23 cellular contexts compared by ENCODE assay signal in genomic region chr22:47060718-47061117, GRCh38.
"Had no signal": no experiment of that assay in that cellular context is flagged by ENCODE, and none has a peak within 500 bp of the region (broad histone marks: within the 10 kb centered on the region; RNA-seq: fewer than 3 reads in every experiment).

No MANE protein-coding gene starts in this region.

- H3K36me3 ChIP-seq: neural progenitor cell, transverse colon had no signal

- H3K27ac ChIP-seq: heart left ventricle, neural progenitor cell, parathyroid adenoma, psoas muscle, stomach, thoracic aorta, transverse colon had no signal

- H3K27ac Mint-ChIP-seq: natural killer cell treated with Interleukin-12 subunit alpha and Interleukin-12 subunit beta and Interleukin-15 and Interleukin-18, amount 100 ng/mL, for 72 hours; neural progenitor cell had no signal

- H3K4me3 ChIP-seq: dorsolateral prefrontal cortex, heart left ventricle, lung, neural progenitor cell, psoas muscle, stomach, thoracic aorta, transverse colon had no signal

- H3K36me3 Mint-ChIP-seq: natural killer cell treated with Interleukin-12 subunit alpha and Interleukin-12 subunit beta and Interleukin-15 and Interleukin-18, amount 100 ng/mL, for 72 hours had no signal

- ATAC-seq: heart left ventricle; left lobe of liver; natural killer cell treated with Interleukin-12 subunit alpha and Interleukin-12 subunit beta and Interleukin-15 and Interleukin-18, amount 100 ng/mL, for 72 hours; psoas muscle had no signal

- H3K27me3 ChIP-seq: dorsolateral prefrontal cortex, heart left ventricle, neural progenitor cell, stomach, transverse colon had no signal

- H3K4me3 Mint-ChIP-seq: natural killer cell treated with Interleukin-12 subunit alpha and Interleukin-12 subunit beta and Interleukin-15 and Interleukin-18, amount 100 ng/mL, for 72 hours; neural progenitor cell had no signal

- H3K4me1 ChIP-seq: heart left ventricle, neural progenitor cell, parathyroid adenoma, psoas muscle, stomach, transverse colon had no signal

- H3K9me3 Mint-ChIP-seq: natural killer cell treated with Interleukin-12 subunit alpha and Interleukin-12 subunit beta and Interleukin-15 and Interleukin-18, amount 100 ng/mL, for 72 hours; neural progenitor cell had no signal

- DNase-seq: central memory CD4-positive, alpha-beta T cell; cortex of kidney; effector CD8-positive, alpha-beta T cell; foreskin melanocyte; hippocampal formation; mesenchymal stem cell; midbrain; nucleus accumbens; psoas muscle; retina; small intestine; stimulated activated CD4-positive, alpha-beta T cell treated with anti-CD3 and anti-CD28 coated beads, Interleukin-2, amount 100 ng/mL, for 48 hours; stomach; substantia nigra; transverse colon had no signal

- H3K9me3 ChIP-seq: heart left ventricle, psoas muscle, stomach, thoracic aorta, transverse colon had no signal

- H3K27me3 Mint-ChIP-seq: natural killer cell treated with Interleukin-12 subunit alpha and Interleukin-12 subunit beta and Interleukin-15 and Interleukin-18, amount 100 ng/mL, for 72 hours had no signal
